In genomic region chr19:17555929-17556813, GRCh38 we compare ENCODE assay signal across 1 cellular context.
TF ChIP-seq lines count a peak whose summit lies in the region.

No MANE protein-coding gene starts in this region.

TF ChIP-seq in HepG2, 621 proteins besides CTCF, POLR2A, EP300 and RAD21 (continued from another document and continues in another):
- no peak for TF ChIP-seq ZBTB14 (CRISPR knock-in tag; IDR thresholded peaks at IDR 0.05)
- TF ChIP-seq ZBTB33 (CRISPR knock-in tag; IDR thresholded peaks at IDR 0.05): no peak
- TF ChIP-seq ATF7-NPFF (CRISPR knock-in tag; IDR thresholded peaks at IDR 0.05; ENCODE audit: low read depth): no peak; the same call in 1 of the 2 replicates
- no peak for TF ChIP-seq ZEB1 (IDR thresholded peaks at IDR 0.05; ENCODE audit: insufficient replicate concordance, low read depth)
- no peak; the same call in 1 of the 2 replicates for TF ChIP-seq CCDC6 (CRISPR knock-in tag; IDR thresholded peaks at IDR 0.05)
- no peak for TF ChIP-seq HOXA9 (CRISPR knock-in tag; IDR thresholded peaks at IDR 0.05; ENCODE audit: borderline replicate concordance)
- no peak for TF ChIP-seq SMYD3 (CRISPR knock-in tag; IDR thresholded peaks at IDR 0.05)
- no peak for TF ChIP-seq ZSCAN29 (CRISPR knock-in tag; conservative IDR thresholded peaks at IDR 0.05)
- TF ChIP-seq PAX8 (CRISPR knock-in tag; IDR thresholded peaks at IDR 0.05; ENCODE audit: borderline replicate concordance): no peak
- 0 out of 2 replicates have a peak, but pooled peaks have one; percentile 7 for TF ChIP-seq HNF4A (CRISPR knock-in tag; IDR thresholded peaks at IDR 0.05)
- TF ChIP-seq USF2 (IDR thresholded peaks at IDR 0.05; ENCODE audit: low read depth, low read length): no peak
- no peak for TF ChIP-seq USF2 (CRISPR knock-in tag; IDR thresholded peaks at IDR 0.05; ENCODE audit: borderline replicate concordance)
- TF ChIP-seq, protein P1, sequence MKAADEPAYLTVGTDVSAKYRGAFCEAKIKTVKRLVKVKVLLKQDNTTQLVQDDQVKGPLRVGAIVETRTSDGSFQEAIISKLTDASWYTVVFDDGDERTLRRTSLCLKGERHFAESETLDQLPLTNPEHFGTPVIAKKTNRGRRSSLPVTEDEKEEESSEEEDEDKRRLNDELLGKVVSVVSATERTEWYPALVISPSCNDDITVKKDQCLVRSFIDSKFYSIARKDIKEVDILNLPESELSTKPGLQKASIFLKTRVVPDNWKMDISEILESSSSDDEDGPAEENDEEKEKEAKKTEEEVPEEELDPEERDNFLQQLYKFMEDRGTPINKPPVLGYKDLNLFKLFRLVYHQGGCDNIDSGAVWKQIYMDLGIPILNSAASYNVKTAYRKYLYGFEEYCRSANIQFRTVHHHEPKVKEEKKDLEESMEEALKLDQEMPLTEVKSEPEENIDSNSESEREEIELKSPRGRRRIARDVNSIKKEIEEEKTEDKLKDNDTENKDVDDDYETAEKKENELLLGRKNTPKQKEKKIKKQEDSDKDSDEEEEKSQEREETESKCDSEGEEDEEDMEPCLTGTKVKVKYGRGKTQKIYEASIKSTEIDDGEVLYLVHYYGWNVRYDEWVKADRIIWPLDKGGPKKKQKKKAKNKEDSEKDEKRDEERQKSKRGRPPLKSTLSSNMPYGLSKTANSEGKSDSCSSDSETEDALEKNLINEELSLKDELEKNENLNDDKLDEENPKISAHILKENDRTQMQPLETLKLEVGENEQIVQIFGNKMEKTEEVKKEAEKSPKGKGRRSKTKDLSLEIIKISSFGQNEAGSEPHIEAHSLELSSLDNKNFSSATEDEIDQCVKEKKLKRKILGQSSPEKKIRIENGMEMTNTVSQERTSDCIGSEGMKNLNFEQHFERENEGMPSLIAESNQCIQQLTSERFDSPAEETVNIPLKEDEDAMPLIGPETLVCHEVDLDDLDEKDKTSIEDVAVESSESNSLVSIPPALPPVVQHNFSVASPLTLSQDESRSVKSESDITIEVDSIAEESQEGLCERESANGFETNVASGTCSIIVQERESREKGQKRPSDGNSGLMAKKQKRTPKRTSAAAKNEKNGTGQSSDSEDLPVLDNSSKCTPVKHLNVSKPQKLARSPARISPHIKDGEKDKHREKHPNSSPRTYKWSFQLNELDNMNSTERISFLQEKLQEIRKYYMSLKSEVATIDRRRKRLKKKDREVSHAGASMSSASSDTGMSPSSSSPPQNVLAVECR (CRISPR knock-in tag; IDR thresholded peaks at IDR 0.05; ENCODE audit: borderline replicate concordance): peak; percentile 57
- TF ChIP-seq, protein P2, sequence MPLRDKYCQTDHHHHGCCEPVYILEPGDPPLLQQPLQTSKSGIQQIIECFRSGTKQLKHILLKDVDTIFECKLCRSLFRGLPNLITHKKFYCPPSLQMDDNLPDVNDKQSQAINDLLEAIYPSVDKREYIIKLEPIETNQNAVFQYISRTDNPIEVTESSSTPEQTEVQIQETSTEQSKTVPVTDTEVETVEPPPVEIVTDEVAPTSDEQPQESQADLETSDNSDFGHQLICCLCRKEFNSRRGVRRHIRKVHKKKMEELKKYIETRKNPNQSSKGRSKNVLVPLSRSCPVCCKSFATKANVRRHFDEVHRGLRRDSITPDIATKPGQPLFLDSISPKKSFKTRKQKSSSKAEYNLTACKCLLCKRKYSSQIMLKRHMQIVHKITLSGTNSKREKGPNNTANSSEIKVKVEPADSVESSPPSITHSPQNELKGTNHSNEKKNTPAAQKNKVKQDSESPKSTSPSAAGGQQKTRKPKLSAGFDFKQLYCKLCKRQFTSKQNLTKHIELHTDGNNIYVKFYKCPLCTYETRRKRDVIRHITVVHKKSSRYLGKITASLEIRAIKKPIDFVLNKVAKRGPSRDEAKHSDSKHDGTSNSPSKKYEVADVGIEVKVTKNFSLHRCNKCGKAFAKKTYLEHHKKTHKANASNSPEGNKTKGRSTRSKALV (CRISPR knock-in tag; IDR thresholded peaks at IDR 0.05): no peak
- TF ChIP-seq TCF7 (IDR thresholded peaks at IDR 0.05; ENCODE audit: low read depth): no peak
- TF ChIP-seq, protein P3, sequence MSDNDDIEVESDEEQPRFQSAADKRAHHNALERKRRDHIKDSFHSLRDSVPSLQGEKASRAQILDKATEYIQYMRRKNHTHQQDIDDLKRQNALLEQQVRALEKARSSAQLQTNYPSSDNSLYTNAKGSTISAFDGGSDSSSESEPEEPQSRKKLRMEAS (IDR thresholded peaks at IDR 0.05): peak; percentile 8; the same call in 1 of the 2 replicates
- TF ChIP-seq ATF7 (IDR thresholded peaks at IDR 0.05): no peak
- no peak for TF ChIP-seq ATF7 (CRISPR knock-in tag; IDR thresholded peaks at IDR 0.05)
- peak; percentile 61 for TF ChIP-seq KDM2A (CRISPR knock-in tag; IDR thresholded peaks at IDR 0.05; ENCODE audit: borderline replicate concordance, low read depth)
- 0 out of 2 replicates have a peak, but pooled peaks have one; percentile 58 for TF ChIP-seq YEATS4 (CRISPR knock-in tag; IDR thresholded peaks at IDR 0.05; ENCODE audit: borderline replicate concordance)
- no peak for TF ChIP-seq E2F2 (CRISPR knock-in tag; IDR thresholded peaks at IDR 0.05; ENCODE audit: borderline replicate concordance)
- TF ChIP-seq, protein P4, sequence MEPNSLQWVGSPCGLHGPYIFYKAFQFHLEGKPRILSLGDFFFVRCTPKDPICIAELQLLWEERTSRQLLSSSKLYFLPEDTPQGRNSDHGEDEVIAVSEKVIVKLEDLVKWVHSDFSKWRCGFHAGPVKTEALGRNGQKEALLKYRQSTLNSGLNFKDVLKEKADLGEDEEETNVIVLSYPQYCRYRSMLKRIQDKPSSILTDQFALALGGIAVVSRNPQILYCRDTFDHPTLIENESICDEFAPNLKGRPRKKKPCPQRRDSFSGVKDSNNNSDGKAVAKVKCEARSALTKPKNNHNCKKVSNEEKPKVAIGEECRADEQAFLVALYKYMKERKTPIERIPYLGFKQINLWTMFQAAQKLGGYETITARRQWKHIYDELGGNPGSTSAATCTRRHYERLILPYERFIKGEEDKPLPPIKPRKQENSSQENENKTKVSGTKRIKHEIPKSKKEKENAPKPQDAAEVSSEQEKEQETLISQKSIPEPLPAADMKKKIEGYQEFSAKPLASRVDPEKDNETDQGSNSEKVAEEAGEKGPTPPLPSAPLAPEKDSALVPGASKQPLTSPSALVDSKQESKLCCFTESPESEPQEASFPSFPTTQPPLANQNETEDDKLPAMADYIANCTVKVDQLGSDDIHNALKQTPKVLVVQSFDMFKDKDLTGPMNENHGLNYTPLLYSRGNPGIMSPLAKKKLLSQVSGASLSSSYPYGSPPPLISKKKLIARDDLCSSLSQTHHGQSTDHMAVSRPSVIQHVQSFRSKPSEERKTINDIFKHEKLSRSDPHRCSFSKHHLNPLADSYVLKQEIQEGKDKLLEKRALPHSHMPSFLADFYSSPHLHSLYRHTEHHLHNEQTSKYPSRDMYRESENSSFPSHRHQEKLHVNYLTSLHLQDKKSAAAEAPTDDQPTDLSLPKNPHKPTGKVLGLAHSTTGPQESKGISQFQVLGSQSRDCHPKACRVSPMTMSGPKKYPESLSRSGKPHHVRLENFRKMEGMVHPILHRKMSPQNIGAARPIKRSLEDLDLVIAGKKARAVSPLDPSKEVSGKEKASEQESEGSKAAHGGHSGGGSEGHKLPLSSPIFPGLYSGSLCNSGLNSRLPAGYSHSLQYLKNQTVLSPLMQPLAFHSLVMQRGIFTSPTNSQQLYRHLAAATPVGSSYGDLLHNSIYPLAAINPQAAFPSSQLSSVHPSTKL (CRISPR knock-in tag; IDR thresholded peaks at IDR 0.05): peak; percentile 11; the same call in 1 of the 2 replicates
- TF ChIP-seq ZNF530 (CRISPR knock-in tag; IDR thresholded peaks at IDR 0.05; ENCODE audit: low read depth): no peak
- no peak for TF ChIP-seq SMAD3 (CRISPR knock-in tag; IDR thresholded peaks at IDR 0.05)
- TF ChIP-seq ZNF761 (CRISPR knock-in tag; conservative IDR thresholded peaks at IDR 0.05): no peak
- TF ChIP-seq NR1H2 (CRISPR knock-in tag; IDR thresholded peaks at IDR 0.05; ENCODE audit: borderline replicate concordance, low read depth): no peak
- TF ChIP-seq KLF16 (CRISPR knock-in tag; IDR thresholded peaks at IDR 0.05): 0 out of 4 replicates have a peak, but pooled peaks of 1 of the 2 experiments have one; percentile 24
- TF ChIP-seq TOE1 (CRISPR knock-in tag; IDR thresholded peaks at IDR 0.05): no peak
- 0 out of 2 replicates have a peak, but pooled peaks have one; percentile 33 for TF ChIP-seq KLF12 (CRISPR knock-in tag; IDR thresholded peaks at IDR 0.05; ENCODE audit: borderline replicate concordance)
- no peak for TF ChIP-seq ZNF768 (CRISPR knock-in tag; IDR thresholded peaks at IDR 0.05)
- TF ChIP-seq BCL3 (CRISPR knock-in tag; IDR thresholded peaks at IDR 0.05): peak; percentile 49; the same call in 1 of the 2 replicates
- TF ChIP-seq REL (CRISPR knock-in tag; conservative IDR thresholded peaks at IDR 0.05): no peak
- TF ChIP-seq MTF1 (CRISPR knock-in tag; IDR thresholded peaks at IDR 0.05): no peak
- TF ChIP-seq ZFP36L2 (CRISPR knock-in tag; IDR thresholded peaks at IDR 0.05): no peak
- TF ChIP-seq STAG1 (CRISPR knock-in tag; IDR thresholded peaks at IDR 0.05): peak; percentile 15; the same call in 1 of the 2 replicates
- TF ChIP-seq NONO (IDR thresholded peaks at IDR 0.05): no peak
- peak; percentile 50 for TF ChIP-seq NONO (CRISPR knock-in tag; conservative IDR thresholded peaks at IDR 0.05)
- TF ChIP-seq, protein P5, sequence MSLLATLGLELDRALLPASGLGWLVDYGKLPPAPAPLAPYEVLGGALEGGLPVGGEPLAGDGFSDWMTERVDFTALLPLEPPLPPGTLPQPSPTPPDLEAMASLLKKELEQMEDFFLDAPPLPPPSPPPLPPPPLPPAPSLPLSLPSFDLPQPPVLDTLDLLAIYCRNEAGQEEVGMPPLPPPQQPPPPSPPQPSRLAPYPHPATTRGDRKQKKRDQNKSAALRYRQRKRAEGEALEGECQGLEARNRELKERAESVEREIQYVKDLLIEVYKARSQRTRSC (CRISPR knock-in tag; IDR thresholded peaks at IDR 0.05; ENCODE audit: low read depth): no peak
- peak; percentile 16 for TF ChIP-seq ETV5 (CRISPR knock-in tag; IDR thresholded peaks at IDR 0.05; ENCODE audit: borderline replicate concordance)
- no peak for TF ChIP-seq KLF15 (CRISPR knock-in tag; IDR thresholded peaks at IDR 0.05; ENCODE audit: borderline replicate concordance)
- TF ChIP-seq RAD51 (IDR thresholded peaks at IDR 0.05; ENCODE audit: borderline replicate concordance): no peak
- TF ChIP-seq SIN3A (IDR thresholded peaks at IDR 0.05; ENCODE audit: borderline replicate concordance, low read depth, low read length): no peak; the same call in 1 of the 2 replicates
